ENCODE assay signal across 2 cellular contexts in genomic region chr6:3022765-3023662, GRCh38.
TF ChIP-seq lines count a peak whose summit lies in the region.

No MANE protein-coding gene starts in this region.

TF ChIP-seq in WTC11, 78 proteins besides CTCF, POLR2A, EP300 and RAD21:
- TF ChIP-seq ZNF425 (CRISPR knock-in tag; conservative IDR thresholded peaks at IDR 0.05) (peak; percentile 42; the same call in 1 of the 2 replicates), ETV6 (CRISPR knock-in tag; IDR thresholded peaks at IDR 0.05) (0 out of 2 replicates have a peak, but pooled peaks have one; percentile 15), CDX4 (CRISPR knock-in tag; IDR thresholded peaks at IDR 0.05; ENCODE audit: borderline replicate concordance) (no peak)
TF ChIP-seq in WTC11: peak in this region for 2.

TF ChIP-seq in endothelial cell of umbilical vein, 7 proteins besides CTCF, POLR2A, EP300 and RAD21 (continued from another document):
- TF ChIP-seq FOS (IDR thresholded peaks at IDR 0.05; ENCODE audit: borderline replicate concordance, insufficient read depth, low read length) (no peak), GATA2 (IDR thresholded peaks at IDR 0.05; ENCODE audit: insufficient read depth, insufficient read length, low read depth, low read length) (no peak), JUN (IDR thresholded peaks at IDR 0.05; ENCODE audit: borderline replicate concordance, insufficient read depth, insufficient read length, low read depth) (no peak), EZH2 (IDR thresholded peaks at IDR 0.05; ENCODE audit: borderline replicate concordance, low read depth, low read length, severe bottlenecking) (no peak), POLR2AphosphoS5 (IDR thresholded peaks at IDR 0.05; ENCODE audit: insufficient read depth, low read depth, low read length) (no peak)
